ENCODE assay signal across 11 cellular contexts in the genomic region with DNA sequence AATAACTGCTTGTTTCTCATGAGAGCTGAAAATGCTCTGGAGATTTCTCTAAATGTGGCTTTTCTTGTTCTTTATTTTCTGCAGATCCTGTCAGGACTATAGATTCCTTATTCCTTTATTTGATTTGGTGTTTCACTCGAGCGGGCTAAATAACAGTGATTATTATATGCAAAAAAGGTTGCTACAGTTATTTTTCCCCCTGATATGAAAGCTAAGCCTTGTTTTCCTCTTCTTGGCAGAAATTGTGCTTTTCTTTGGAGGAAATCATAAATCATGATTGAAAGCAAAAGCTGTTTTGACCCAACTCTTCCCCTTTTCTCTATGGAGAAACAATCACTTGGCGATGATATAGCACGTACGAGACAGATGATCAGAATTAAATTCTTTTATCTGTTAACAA. TPM values are rescaled to one million over a fixed set of nuclear protein-coding genes. Genes with fewer than 3 reads are reported as not detected.
A peak's percentile ranks its signal among the peaks of the same experiment; 100 is the strongest.
DNase-seq lines count a peak whose midpoint lies in the region; ATAC-seq and TF ChIP-seq lines count a peak whose summit lies in the region.
"Had no signal": no experiment of that assay in that cellular context is flagged by ENCODE, and none has a peak within 500 bp of the region (broad histone marks: within the 10 kb centered on the region; RNA-seq: fewer than 3 reads in every experiment).

No MANE protein-coding gene starts in this region.

- H3K4me3 Mint-ChIP-seq in brain: peak overlapping the region in 4 of 5 experiments; percentile 57 to 75 (median 70)
- H3K4me3 Mint-ChIP-seq: activated CD4-positive, alpha-beta T cell treated with anti-CD3 and anti-CD28 coated beads, Interleukin-2, amount 10 ng/mL, durations not matched to agents 7 days and 5 days had no signal

- H3K4me1 Mint-ChIP-seq in brain: peaks cover 76% of the 10 kb centered on the region

- peaks cover 9% of the 10 kb centered on the region for H3K36me3 Mint-ChIP-seq in brain

- no peaks in the 10 kb centered on the region for H3K9me3 Mint-ChIP-seq in brain

- H3K9me3 ChIP-seq in MG63: no peaks in the 10 kb centered on the region

- H3K27me3 Mint-ChIP-seq in brain: no peaks in the 10 kb centered on the region

- H3K27ac Mint-ChIP-seq in brain: peak overlapping the region; percentile 39 to 91 (median 85)
- H3K27ac Mint-ChIP-seq: activated CD4-positive, alpha-beta T cell treated with anti-CD3 and anti-CD28 coated beads, Interleukin-2, amount 10 ng/mL, durations not matched to agents 7 days and 5 days had no signal

- H3K36me3 ChIP-seq in MG63: no peaks in the 10 kb centered on the region

- TF ChIP-seq CTCF in brain (conservative IDR thresholded peaks at IDR 0.05): no peak

- no peak for DNase-seq in MG63
- DNase-seq in medulla oblongata (ENCODE audit: extremely low spot score): peak; percentile 61
- peak; percentile 85 for DNase-seq in superior temporal gyrus (ENCODE audit: extremely low spot score)
- no peak for DNase-seq in activated naive CD4-positive, alpha-beta T cell treated with anti-CD3 and anti-CD28 coated beads, Interleukin-2, amount 50 U/mL, for 16 hours
- no peak for DNase-seq in NCI-H1105 treated with DMSO at 0.1 percent for 48 hours (lab: John Stamatoyannopoulos, UW)
- DNase-seq: activated CD4-positive, alpha-beta T cell treated with anti-CD3 and anti-CD28 coated beads, Interleukin-2, amount 10 ng/mL, durations not matched to agents 7 days and 5 days; DMS79 treated with DMSO at 0.1 percent for 48 hours; NCI-H146 had no signal

- H3K4me3 ChIP-seq in MG63: peak overlapping the region; percentile 18

- ATAC-seq in GM18517 (IDR thresholded peaks at IDR 0.05; ENCODE audit: unreplicated experiment) (no peak), GM18867 (IDR thresholded peaks at IDR 0.05; ENCODE audit: unreplicated experiment) (no peak)

- H3K27me3 ChIP-seq in MG63: no peaks in the 10 kb centered on the region

RNA-seq across cellular contexts. Expression of a gene that starts 31.3 kb away (rescaled TPM):
- 42.3 and 45.7 TPM in 2 replicates for total RNA-seq in MG63 (2014; rRNA removed; shearing (Covaris generic); ENCODE audit: low replicate concordance)
- 7.9 TPM for polyA plus RNA-seq in brain (ENCODE audit: insufficient read depth, low read depth, low replicate concordance)

Comparison
In these comparisons a context has a peak if more than half of its experiments do, and no peak if none do; other contexts are left out.
1. DNase-seq: peak in medulla oblongata (single experiment) and superior temporal gyrus (single experiment); none in MG63 (single experiment), activated naive CD4-positive, alpha-beta T cell treated with anti-CD3 and anti-CD28 coated beads, Interleukin-2, amount 50 U/mL, for 16 hours (single experiment) and NCI-H1105 treated with DMSO at 0.1 percent for 48 hours (single experiment).